In genomic region chr2:236823976-236824375, GRCh38 we compare ENCODE assay signal across 32 cellular contexts.
DNase-seq lines count a peak whose midpoint lies in the region; ATAC-seq and TF ChIP-seq lines count a peak whose summit lies in the region.
"Had no signal": no experiment of that assay in that cellular context is flagged by ENCODE, and none has a peak within 500 bp of the region (broad histone marks: within the 10 kb centered on the region; RNA-seq: fewer than 3 reads in every experiment).

No MANE protein-coding gene starts in this region.

- H3K23ac ChIP-seq in neuronal stem cell (ENCODE audit: low read depth, low read length, poor library complexity) = no peak overlapping the region

- H3K4me3 ChIP-seq in endodermal cell (ENCODE audit: low read length) (no peak overlapping the region), neuronal stem cell (ENCODE audit: low read length in 2 of 2) (no peak overlapping the region)
- H3K4me3 ChIP-seq: ascending aorta, Peyer's patch, right atrium auricular region had no signal

- H3K4me1 Mint-ChIP-seq in endodermal cell (peaks cover 56% of the 10 kb centered on the region), nephron progenitor cell (peaks cover 82% of the 10 kb centered on the region)
- H3K4me1 Mint-ChIP-seq: activated CD4-positive, alpha-beta T cell treated with anti-CD3 and anti-CD28 coated beads, Interleukin-2, amount 10 ng/mL, durations not matched to agents 24 days and 14 days; activated naive CD8-positive, alpha-beta T cell treated with anti-CD3 and anti-CD28 coated beads for 36 hours; CD14-positive monocyte; immature natural killer cell; stimulated activated naive B cell treated with anti-CD40 and anti-IgM and Interleukin-4, amounts not matched to agents 10 μg/mL and 1 μg/mL and 100 μg/mL, for 72 hours had no signal

- H3K27ac ChIP-seq in endodermal cell (ENCODE audit: low read depth, low read length) = no peak overlapping the region
- no peak overlapping the region for H3K27ac ChIP-seq in neuronal stem cell (replicated peaks; ENCODE audit: low read length)
- H3K27ac ChIP-seq: ascending aorta, Peyer's patch, right atrium auricular region had no signal

- no peaks in the 10 kb centered on the region for H3K36me3 ChIP-seq in endodermal cell (ENCODE audit: control insufficient read depth, insufficient read depth, low read length)
- H3K36me3 ChIP-seq in neuronal stem cell (replicated peaks in 1 of 2; ENCODE audit: control insufficient read depth in 2 of 2, insufficient read depth in 2 of 2, low read length in 2 of 2) = peaks cover 0 to 1% of the 10 kb centered on the region in 2 donors
- H3K36me3 ChIP-seq: ascending aorta, Peyer's patch, right atrium auricular region had no signal

- no peak overlapping the region for H3K4me2 ChIP-seq in neuronal stem cell (ENCODE audit: insufficient read depth, low read length, poor library complexity, severe bottlenecking)

- H3K27me3 ChIP-seq in endodermal cell (ENCODE audit: control insufficient read depth, insufficient read depth, low read length, poor library complexity, severe bottlenecking) (no peaks in the 10 kb centered on the region), neuronal stem cell (ENCODE audit: control insufficient read depth in 3 of 3, insufficient read depth in 3 of 3, low read depth in 1 of 3, low read length in 3 of 3) (no peaks in the 10 kb centered on the region)
- H3K27me3 ChIP-seq: ascending aorta, Peyer's patch, right atrium auricular region had no signal

- H3K36me3 Mint-ChIP-seq in endodermal cell (ENCODE audit: low read depth) (no peaks in the 10 kb centered on the region), nephron progenitor cell (ENCODE audit: low read depth) (no peaks in the 10 kb centered on the region)
- H3K36me3 Mint-ChIP-seq: activated naive CD8-positive, alpha-beta T cell treated with anti-CD3 and anti-CD28 coated beads for 36 hours; CD14-positive monocyte; immature natural killer cell; natural killer cell treated with Interleukin-12 subunit alpha and Interleukin-12 subunit beta and Interleukin-15 and Interleukin-18, amount 100 ng/mL, for 72 hours; stimulated activated naive B cell treated with anti-CD40 and anti-IgM and Interleukin-4, amounts not matched to agents 10 μg/mL and 1 μg/mL and 100 μg/mL, for 72 hours had no signal

- H2BK15ac ChIP-seq in neuronal stem cell (ENCODE audit: low read length) = no peak overlapping the region

- no peak overlapping the region for H3K14ac ChIP-seq in neuronal stem cell (ENCODE audit: low read length)

- H2BK12ac ChIP-seq in neuronal stem cell (ENCODE audit: low read length) = no peak overlapping the region

- no peak for ATAC-seq in omental fat pad (ENCODE audit: low FRiP score)
- ATAC-seq: left cardiac atrium; natural killer cell treated with Interleukin-12 subunit alpha and Interleukin-12 subunit beta and Interleukin-15 and Interleukin-18, amount 100 ng/mL, for 72 hours; stimulated activated naive B cell treated with anti-CD40 and anti-IgM and Interleukin-4, amounts not matched to agents 10 μg/mL and 1 μg/mL and 100 μg/mL, for 72 hours had no signal

- no peak overlapping the region for H3K4ac ChIP-seq in neuronal stem cell (ENCODE audit: low read length)

- H3K27ac Mint-ChIP-seq in endodermal cell (peak overlapping the region; percentile 71), nephron progenitor cell (no peak overlapping the region)
- H3K27ac Mint-ChIP-seq: activated CD4-positive, alpha-beta T cell treated with anti-CD3 and anti-CD28 coated beads, Interleukin-2, amount 10 ng/mL, durations not matched to agents 24 days and 14 days; activated naive CD8-positive, alpha-beta T cell treated with anti-CD3 and anti-CD28 coated beads for 36 hours; activated T-cell treated with anti-CD3 and anti-CD28 coated beads, Interleukin-2, amount 50 U/mL, for 24 hours; CD14-positive monocyte; dendritic cell treated with granulocyte-macrophage colony-stimulating factor and Interleukin-4, amounts not matched to agents 40 ng/mL and 50 ng/mL, for 4 days; immature natural killer cell; natural killer cell treated with Interleukin-12 subunit alpha and Interleukin-12 subunit beta and Interleukin-15 and Interleukin-18, amount 100 ng/mL, for 72 hours; stimulated activated naive B cell treated with anti-CD40 and anti-IgM and Interleukin-4, amounts not matched to agents 10 μg/mL and 1 μg/mL and 100 μg/mL, for 72 hours had no signal

- DNase-seq in NCI-H345 (lab: John Stamatoyannopoulos, UW) (peak; percentile 10), NCI-H345 treated with DMSO at 0.1 percent for 48 hours (lab: John Stamatoyannopoulos, UW; ENCODE audit: unreplicated experiment) (no peak), NCI-H69 (lab: John Stamatoyannopoulos, UW) (peak; percentile 21), endodermal cell (no peak), neuronal stem cell (ENCODE audit: low spot score) (no peak), omental fat pad (ENCODE audit: low spot score) (no peak), nephron progenitor cell (no peak), GM19238 (ENCODE audit: insufficient read length, low spot score) (no peak)
- DNase-seq: 8988T; activated CD4-positive, alpha-beta T cell treated with anti-CD3 and anti-CD28 coated beads, Interleukin-2, amount 10 ng/mL, durations not matched to agents 24 days and 14 days; activated gamma-delta T cell; activated naive CD8-positive, alpha-beta T cell treated with anti-CD3 and anti-CD28 coated beads for 36 hours; activated T-cell treated with anti-CD3 and anti-CD28 coated beads, Interleukin-2, amount 50 U/mL, for 24 hours; central memory CD4-positive, alpha-beta T cell; hippocampal formation; immature natural killer cell; KBM-7; left cardiac atrium; NCI-H1092 treated with DMSO at 0.1 percent for 48 hours; NCI-H1694 treated with DMSO at 0.1 percent for 48 hours; NCI-H2171 treated with DMSO at 0.1 percent for 48 hours; NCI-H524 treated with DMSO at 0.1 percent for 48 hours; Peyer's patch; SIG-M5; small intestine; stimulated activated naive B cell treated with anti-CD40 and anti-IgM and Interleukin-4, amounts not matched to agents 10 μg/mL and 1 μg/mL and 100 μg/mL, for 72 hours; T-helper 9 cell had no signal

- H3K4me3 Mint-ChIP-seq in endodermal cell (peak overlapping the region; percentile 4), nephron progenitor cell (no peak overlapping the region)
- H3K4me3 Mint-ChIP-seq: activated CD4-positive, alpha-beta T cell treated with anti-CD3 and anti-CD28 coated beads, Interleukin-2, amount 10 ng/mL, durations not matched to agents 24 days and 14 days; activated naive CD8-positive, alpha-beta T cell treated with anti-CD3 and anti-CD28 coated beads for 36 hours; activated T-cell treated with anti-CD3 and anti-CD28 coated beads, Interleukin-2, amount 50 U/mL, for 24 hours; CD14-positive monocyte; dendritic cell treated with granulocyte-macrophage colony-stimulating factor and Interleukin-4, amounts not matched to agents 40 ng/mL and 50 ng/mL, for 4 days; immature natural killer cell; natural killer cell treated with Interleukin-12 subunit alpha and Interleukin-12 subunit beta and Interleukin-15 and Interleukin-18, amount 100 ng/mL, for 72 hours; stimulated activated naive B cell treated with anti-CD40 and anti-IgM and Interleukin-4, amounts not matched to agents 10 μg/mL and 1 μg/mL and 100 μg/mL, for 72 hours had no signal

- no peak overlapping the region for H3K18ac ChIP-seq in neuronal stem cell (ENCODE audit: low read length)

- no peak overlapping the region for H2BK120ac ChIP-seq in neuronal stem cell (ENCODE audit: low read depth, low read length)

- H3K79me1 ChIP-seq in neuronal stem cell (ENCODE audit: low read depth, low read length) = no peaks in the 10 kb centered on the region

- no peak overlapping the region for H2BK5ac ChIP-seq in neuronal stem cell (ENCODE audit: low read length)

- no peak overlapping the region for H4K8ac ChIP-seq in neuronal stem cell (ENCODE audit: low read depth, low read length)

- TF ChIP-seq CTCF in endodermal cell (conservative IDR thresholded peaks at IDR 0.05) (no peak), omental fat pad (IDR thresholded peaks at IDR 0.05) (no peak), nephron progenitor cell (IDR thresholded peaks at IDR 0.05) (no peak)

- no peak overlapping the region for H2AK5ac ChIP-seq in neuronal stem cell (ENCODE audit: low read depth, low read length)

- WGBS in endodermal cell (ENCODE audit: insufficient coverage in 1 of 2, insufficient read length in 1 of 2), 2 experiments = 69% methylated on average over 3 to 4 of the region's 4 CpGs
- no CpG with 5 or more reads among the region's 4 CpGs for WGBS in neuronal stem cell (ENCODE audit: extremely low coverage in 2 of 2, insufficient read length in 2 of 2, insufficient replicate concordance in 1 of 2), 2 donors

- H3K4me1 ChIP-seq in endodermal cell (ENCODE audit: control insufficient read depth, insufficient read depth, low read length) = peaks cover 25% of the 10 kb centered on the region
- H3K4me1 ChIP-seq in neuronal stem cell (ENCODE audit: control insufficient read depth in 2 of 2, insufficient read depth in 1 of 2, low read depth in 1 of 2, low read length in 2 of 2) = peaks cover 5 to 25% of the 10 kb centered on the region in 2 donors
- H3K4me1 ChIP-seq: ascending aorta, right atrium auricular region had no signal

- H4K91ac ChIP-seq in neuronal stem cell (ENCODE audit: low read depth, low read length, poor library complexity) = no peak overlapping the region

- H3K9me3 Mint-ChIP-seq in endodermal cell (peaks cover 12% of the 10 kb centered on the region), nephron progenitor cell (peaks cover 24% of the 10 kb centered on the region)
- H3K9me3 Mint-ChIP-seq: activated CD4-positive, alpha-beta T cell treated with anti-CD3 and anti-CD28 coated beads, Interleukin-2, amount 10 ng/mL, durations not matched to agents 24 days and 14 days; activated naive CD8-positive, alpha-beta T cell treated with anti-CD3 and anti-CD28 coated beads for 36 hours had no signal

- H3K9ac ChIP-seq in endodermal cell (ENCODE audit: extremely low read depth, low read length, poor library complexity, severe bottlenecking) (no peak overlapping the region), neuronal stem cell (ENCODE audit: low read depth, low read length, poor library complexity) (no peak overlapping the region)

- peak overlapping the region; percentile 7 for H2AFZ ChIP-seq in neuronal stem cell (ENCODE audit: low read length)

- H3K9me3 ChIP-seq in endodermal cell (ENCODE audit: control insufficient read depth, low read length) (peaks cover 12% of the 10 kb centered on the region), neuronal stem cell (replicated peaks in 1 of 2; ENCODE audit: control insufficient read depth in 2 of 2, insufficient read depth in 1 of 2, low read depth in 1 of 2, low read length in 2 of 2) (peaks cover 2 to 9% of the 10 kb centered on the region in 2 donors)
- H3K9me3 ChIP-seq: ascending aorta had no signal

- no peaks in the 10 kb centered on the region for H3K27me3 Mint-ChIP-seq in endodermal cell (ENCODE audit: insufficient read depth)
- H3K27me3 Mint-ChIP-seq in nephron progenitor cell (ENCODE audit: low read depth, poor library complexity) = peaks cover 4% of the 10 kb centered on the region
- H3K27me3 Mint-ChIP-seq: activated CD4-positive, alpha-beta T cell treated with anti-CD3 and anti-CD28 coated beads, Interleukin-2, amount 10 ng/mL, durations not matched to agents 24 days and 14 days; activated naive CD8-positive, alpha-beta T cell treated with anti-CD3 and anti-CD28 coated beads for 36 hours; activated T-cell treated with anti-CD3 and anti-CD28 coated beads, Interleukin-2, amount 50 U/mL, for 24 hours had no signal

Comparison
In these comparisons a context has a peak if more than half of its experiments do, and no peak if none do; other contexts are left out.
1. DNase-seq: peak in NCI-H345 (single experiment) and NCI-H69 (single experiment); none in NCI-H345 treated with DMSO at 0.1 percent for 48 hours (single experiment), endodermal cell (single experiment), neuronal stem cell (single experiment), omental fat pad (single experiment), nephron progenitor cell (single experiment) and GM19238 (single experiment).